Comparison of ENCODE assay signal across 10 cellular contexts in the genomic region with DNA sequence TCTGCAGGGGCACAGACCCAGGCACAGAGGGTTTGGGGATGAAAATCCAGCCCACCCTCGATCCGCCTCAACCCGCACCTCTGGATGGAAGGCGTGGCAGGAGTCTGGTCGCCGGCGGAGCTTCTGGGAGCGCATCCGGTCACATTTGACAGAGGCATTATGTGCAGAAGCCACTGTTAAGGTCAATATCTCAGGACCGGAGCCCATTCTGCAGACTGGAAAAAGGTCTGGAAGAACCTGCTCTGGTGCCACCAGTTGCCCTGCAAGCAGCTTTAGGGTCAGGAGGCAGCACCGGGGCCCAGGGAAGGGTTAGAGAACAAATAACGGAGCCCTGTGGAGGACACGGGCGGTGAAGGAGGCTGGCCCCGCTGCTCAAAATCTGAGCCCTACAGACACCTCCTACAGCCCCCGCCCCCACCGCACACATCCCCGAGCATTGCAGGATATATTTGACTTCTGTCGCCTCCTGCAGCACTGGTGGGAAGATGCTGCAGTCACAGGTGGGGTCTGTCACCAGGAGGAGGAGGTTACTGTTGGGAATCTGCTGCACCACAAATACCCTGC. TPM values are rescaled to one million over a fixed set of nuclear protein-coding genes. Genes with fewer than 3 reads are reported as not detected.
DNase-seq lines count a peak whose midpoint lies in the region; ATAC-seq, FAIRE-seq and TF ChIP-seq lines count a peak whose summit lies in the region.
"Had no signal": no experiment of that assay in that cellular context is flagged by ENCODE, and none has a peak within 500 bp of the region (broad histone marks: within the 10 kb centered on the region; RNA-seq: fewer than 3 reads in every experiment).

No MANE protein-coding gene starts in this region.

- H3K27ac ChIP-seq in heart left ventricle (peak overlapping the region; percentile 44 to 95 (median 84)), lung (ENCODE audit: low read depth in 1 of 2, low read length in 1 of 2) (peak overlapping the region in 1 of 2 donors; percentile 18), upper lobe of left lung (peak overlapping the region; percentile 10 to 97 (median 88))
- H3K27ac ChIP-seq: SK-N-MC had no signal

- no peak overlapping the region for H3K27ac Mint-ChIP-seq in activated T-helper 2 cell treated with anti-CD3 and anti-CD28 coated beads, Interferon-gamma antibody, Interleukin-2, Interleukin-4, amounts not matched to agents 10 μg/mL and 5 μg/mL and 100 μg/mL, durations not matched to agents 14 hours and 24 hours and 36 hours

- intact Hi-C loops in heart left ventricle (cut with DNase I): loop anchor here in 8 of 10 donors (5.0 to 10.0 kb wide), 8 partner anchors 232 to 989 kb away; a partner anchor contains a TSS
- intact Hi-C loops in Right ventricle myocardium inferior (cut with DNase I): loop anchor here (10.0 kb wide), 3 partner anchors 489 to 999 kb away; a partner anchor contains a TSS
- intact Hi-C loops in activated T-helper 2 cell treated with anti-CD3 and anti-CD28 coated beads, Interferon-gamma antibody, Interleukin-2, Interleukin-4, amounts not matched to agents 10 μg/mL and 5 μg/mL and 100 μg/mL, durations not matched to agents 14 hours and 24 hours and 36 hours (cut with micrococcal nuclease): no loop called here

- peak in 1 of 5 donors; percentile 18 for DNase-seq in heart left ventricle
- no peak for DNase-seq in Right ventricle myocardium inferior (ENCODE audit: missing footprints)
- no peak for DNase-seq in activated T-helper 2 cell treated with anti-CD3 and anti-CD28 coated beads, Interferon-gamma antibody, Interleukin-2, Interleukin-4, amounts not matched to agents 10 μg/mL and 5 μg/mL and 100 μg/mL, durations not matched to agents 14 hours and 24 hours and 36 hours (ENCODE audit: low spot score)
- DNase-seq in lung (ENCODE audit: low spot score): peak; percentile 29
- DNase-seq in upper lobe of left lung: no peak
- no peak for DNase-seq in GM12892 (ENCODE audit: insufficient read length)

- H3K9me3 ChIP-seq in heart left ventricle: no peaks in the 10 kb centered on the region
- H3K9me3 ChIP-seq in lung (ENCODE audit: control insufficient read depth in 2 of 2, insufficient read depth in 1 of 2, low read length in 1 of 2): no peaks in the 10 kb centered on the region
- H3K9me3 ChIP-seq in upper lobe of left lung: no peaks in the 10 kb centered on the region

- H3K27me3 Mint-ChIP-seq in activated T-helper 2 cell treated with anti-CD3 and anti-CD28 coated beads, Interferon-gamma antibody, Interleukin-2, Interleukin-4, amounts not matched to agents 10 μg/mL and 5 μg/mL and 100 μg/mL, durations not matched to agents 14 hours and 24 hours and 36 hours (ENCODE audit: low read depth): no peaks in the 10 kb centered on the region

- H3K36me3 Mint-ChIP-seq in activated T-helper 2 cell treated with anti-CD3 and anti-CD28 coated beads, Interferon-gamma antibody, Interleukin-2, Interleukin-4, amounts not matched to agents 10 μg/mL and 5 μg/mL and 100 μg/mL, durations not matched to agents 14 hours and 24 hours and 36 hours (ENCODE audit: low read depth): peaks cover 2% of the 10 kb centered on the region

- H3K4me3 ChIP-seq in heart left ventricle (peak overlapping the region in 7 of 12 donors; percentile 61 to 79 (median 69)), lung (no peak overlapping the region), upper lobe of left lung (peak overlapping the region in 2 of 4 donors; percentile 66 to 81)

- no peak for FAIRE-seq in GM12892 (lab: Jason Lieb, UNC)

- TF ChIP-seq CTCF in heart left ventricle (IDR thresholded peaks at IDR 0.05) (no peak), lung (IDR thresholded peaks at IDR 0.05; ENCODE audit: control extremely low read depth, extremely low read depth) (no peak), upper lobe of left lung (IDR thresholded peaks at IDR 0.05) (no peak)

- ATAC-seq in heart left ventricle: no peak
- no peak for ATAC-seq in Right ventricle myocardium inferior
- ATAC-seq in lung (ENCODE audit: insufficient read depth, low FRiP score): no peak
- ATAC-seq in upper lobe of left lung (ENCODE audit: low FRiP score in 2 of 2): no peak
- no peak for ATAC-seq in HG03095 (IDR thresholded peaks at IDR 0.05; ENCODE audit: unreplicated experiment)
- no peak for ATAC-seq in GM18498 (IDR thresholded peaks at IDR 0.05; ENCODE audit: unreplicated experiment)

- H3K9me3 Mint-ChIP-seq in activated T-helper 2 cell treated with anti-CD3 and anti-CD28 coated beads, Interferon-gamma antibody, Interleukin-2, Interleukin-4, amounts not matched to agents 10 μg/mL and 5 μg/mL and 100 μg/mL, durations not matched to agents 14 hours and 24 hours and 36 hours: no peaks in the 10 kb centered on the region

- no peak for TF ChIP-seq POLR2A in heart left ventricle (IDR thresholded peaks at IDR 0.05)
- no peak for TF ChIP-seq POLR2A in upper lobe of left lung (IDR thresholded peaks at IDR 0.05)
- no peak for TF ChIP-seq POLR2A in GM12892 (IDR thresholded peaks at IDR 0.05; ENCODE audit: low read depth, low read length)

- H3K27me3 ChIP-seq in heart left ventricle (no peaks in the 10 kb centered on the region), lung (ENCODE audit: control insufficient read depth, insufficient read depth) (no peaks in the 10 kb centered on the region), upper lobe of left lung (no peaks in the 10 kb centered on the region)

- WGBS in heart left ventricle, 4 donors: 65 to 78% (median 68%) methylated on average over 17 to 19 of the region's 19 CpGs
- WGBS in lung, 2 donors: 64 to 79% methylated on average over 19 of the region's 19 CpGs
- 41 to 65% methylated on average over 10 to 18 of the region's 19 CpGs for WGBS in upper lobe of left lung, 2 donors

- H3K4me3 Mint-ChIP-seq in activated T-helper 2 cell treated with anti-CD3 and anti-CD28 coated beads, Interferon-gamma antibody, Interleukin-2, Interleukin-4, amounts not matched to agents 10 μg/mL and 5 μg/mL and 100 μg/mL, durations not matched to agents 14 hours and 24 hours and 36 hours (ENCODE audit: low read depth): peak overlapping the region; percentile 72

- peaks cover 8 to 46% (median 27%) of the 10 kb centered on the region in 12 donors for H3K4me1 ChIP-seq in heart left ventricle
- peaks cover 0 to 6% of the 10 kb centered on the region in 2 donors for H3K4me1 ChIP-seq in lung (ENCODE audit: control insufficient read depth in 2 of 2, insufficient read depth in 2 of 2, low read length in 2 of 2)
- H3K4me1 ChIP-seq in upper lobe of left lung: peaks cover 25 to 32% (median 29%) of the 10 kb centered on the region in 4 donors

- H3K36me3 ChIP-seq in heart left ventricle (no peaks in the 10 kb centered on the region), lung (ENCODE audit: control insufficient read depth in 2 of 2, insufficient read depth in 2 of 2, low read length in 2 of 2) (no peaks in the 10 kb centered on the region), upper lobe of left lung (no peaks in the 10 kb centered on the region)

- H3K4me1 Mint-ChIP-seq in activated T-helper 2 cell treated with anti-CD3 and anti-CD28 coated beads, Interferon-gamma antibody, Interleukin-2, Interleukin-4, amounts not matched to agents 10 μg/mL and 5 μg/mL and 100 μg/mL, durations not matched to agents 14 hours and 24 hours and 36 hours (ENCODE audit: low read depth): peaks cover 22% of the 10 kb centered on the region

- no peak for TF ChIP-seq EP300 in upper lobe of left lung (IDR thresholded peaks at IDR 0.05)

RNA-seq across cellular contexts. Expression of a gene that starts 25.1 kb away (rescaled TPM):
- total RNA-seq in heart left ventricle (not detected), Right ventricle myocardium inferior (not detected), lung (not detected), upper lobe of left lung (not detected)
- polyA plus RNA-seq in heart left ventricle (not detected), lung (under 1 TPM; 0.01 to 0.06 TPM)
- total RNA-seq in activated T-helper 2 cell treated with anti-CD3 and anti-CD28 coated beads, Interferon-gamma antibody, Interleukin-2, Interleukin-4, amounts not matched to agents 10 μg/mL and 5 μg/mL and 100 μg/mL, durations not matched to agents 14 hours and 24 hours and 36 hours: 0.07 and 0.09 TPM in 2 replicates
- not detected for polyA plus RNA-seq in GM12892 (2012; ENCODE audit: missing spikeins)
- total RNA-seq: LHCN-M2 had no signal
